In genomic region chr1:114756949-114757454, GRCh38 we compare ENCODE assay signal across 8 cellular contexts. TPM values are rescaled to one million over a fixed set of nuclear protein-coding genes. Genes with fewer than 3 reads are reported as not detected.
DNase-seq lines count a peak whose midpoint lies in the region; ATAC-seq and TF ChIP-seq lines count a peak whose summit lies in the region.

No MANE protein-coding gene starts in this region.

- H3K4me3 ChIP-seq in left lung, result peak overlapping the region; percentile 77 to 88
- peak overlapping the region; percentile 97 to 100 (median 100) for H3K4me3 ChIP-seq in subcutaneous abdominal adipose tissue (ENCODE audit: low read depth in 1 of 5, low read length in 5 of 5)

- no peaks in the 10 kb centered on the region for H3K36me3 ChIP-seq in left lung
- H3K36me3 ChIP-seq in subcutaneous abdominal adipose tissue (ENCODE audit: control insufficient read depth in 5 of 5, insufficient read depth in 5 of 5, low read length in 5 of 5), result no peaks in the 10 kb centered on the region

- peak overlapping the region; percentile 42 to 100 (median 100) for H3K9ac ChIP-seq in subcutaneous abdominal adipose tissue (ENCODE audit: low read length in 5 of 5)

- peak overlapping the region; percentile 99 for H3K27ac ChIP-seq in caudate nucleus (ENCODE audit: low read depth, low read length)
- peak overlapping the region; percentile 99 to 100 for H3K27ac ChIP-seq in left lung
- peak overlapping the region; percentile 100 for H3K27ac ChIP-seq in subcutaneous abdominal adipose tissue (ENCODE audit: low read depth, low read length)

- H3K9me3 ChIP-seq in left lung, result no peaks in the 10 kb centered on the region
- H3K9me3 ChIP-seq in subcutaneous abdominal adipose tissue (ENCODE audit: control insufficient read depth in 5 of 5, low read length in 5 of 5), result no peaks in the 10 kb centered on the region

- no peak for TF ChIP-seq CTCF in left lung (IDR thresholded peaks at IDR 0.05)

- H3K4me1 ChIP-seq in left lung, result peaks cover 27 to 55% of the 10 kb centered on the region in 2 donors
- peaks cover 10 to 60% (median 56%) of the 10 kb centered on the region in 5 donors for H3K4me1 ChIP-seq in subcutaneous abdominal adipose tissue (ENCODE audit: control insufficient read depth in 5 of 5, insufficient read depth in 5 of 5, low read length in 5 of 5)

- ATAC-seq in Right ventricle myocardium inferior, result no peak
- ATAC-seq in left lung, result peak; percentile 24
- no peak for ATAC-seq in GM21423 (IDR thresholded peaks at IDR 0.05; ENCODE audit: unreplicated experiment)

- H3K27me3 ChIP-seq in left lung (no peaks in the 10 kb centered on the region), subcutaneous abdominal adipose tissue (ENCODE audit: control insufficient read depth in 5 of 5, insufficient read depth in 4 of 5, low read length in 5 of 5) (no peaks in the 10 kb centered on the region)

- intact Hi-C loops in Right ventricle myocardium inferior (cut with DNase I), result loop anchor here (2.0 to 5.0 kb wide), 2 partner anchors 40 to 176 kb away; partner anchors contain the start of genes BCAS2 and NRAS
- intact Hi-C loops in cardiac septum (cut with DNase I), result loop anchor here (2.0 to 5.0 kb wide), 3 partner anchors 40 to 245 kb away; partner anchors contain the start of genes BCAS2, NRAS and TRIM33
- intact Hi-C loops in left lung (cut with DNase I), result no loop called here

- DNase-seq in Right ventricle myocardium inferior (ENCODE audit: missing footprints), result peak; percentile 71
- DNase-seq in cardiac septum (ENCODE audit: low spot score), result no peak
- DNase-seq in NCI-H526 treated with DMSO at 0.1 percent for 48 hours (lab: John Stamatoyannopoulos, UW), result peak; percentile 25
- peak in 4 of 61 donors; percentile 1 to 39 (median 4) for DNase-seq in caudate nucleus (lab: John Stamatoyannopoulos, UW)
- peak; percentile 37 to 78 for DNase-seq in left lung
- no peak for DNase-seq in activated CD4-positive, CD25-positive, alpha-beta regulatory T cell treated with anti-CD3 and anti-CD28 coated beads, Interleukin-2, amount 50 U/mL, for 72 hours

RNA-seq across cellular contexts. Expression of gene CSDE1, which starts 0.8 kb away (rescaled TPM):
- total RNA-seq in Right ventricle myocardium inferior (873 TPM), cardiac septum (900 TPM), left lung (100 to 1,000 TPM; 493 to 524 TPM)

RNA-seq across cellular contexts. Expression of gene SIKE1, which starts 23.5 kb away (rescaled TPM):
- 34.2 TPM for total RNA-seq in Right ventricle myocardium inferior
- 40.2 TPM for total RNA-seq in cardiac septum
- total RNA-seq in left lung, result 10 to 100 TPM; 37.7 to 42.7 TPM

RNA-seq across cellular contexts. Expression of gene NRAS, which starts 40.4 kb away (rescaled TPM):
- total RNA-seq in Right ventricle myocardium inferior (7.2 TPM), cardiac septum (11.2 TPM), left lung (10 to 100 TPM; 31.3 to 39.6 TPM)

Comparison
In these comparisons a context has a peak if more than half of its experiments do, and no peak if none do; other contexts are left out.
1. DNase-seq: peak in Right ventricle myocardium inferior (single experiment), NCI-H526 treated with DMSO at 0.1 percent for 48 hours (single experiment) and left lung (2 of 2); none in cardiac septum (single experiment) and activated CD4-positive, CD25-positive, alpha-beta regulatory T cell treated with anti-CD3 and anti-CD28 coated beads, Interleukin-2, amount 50 U/mL, for 72 hours (single experiment).
2. intact Hi-C loops: an anchor here in Right ventricle myocardium inferior (2.0 to 5.0 kb wide) and cardiac septum (2.0 to 5.0 kb wide); none called in left lung.
3. Peak in every context shown above with its lines, with median percentiles within 50 percentile points of each other: H3K27ac ChIP-seq.